In genomic region chr2:238711346-238711745, GRCh38 we compare ENCODE assay signal across 19 cellular contexts.
A peak's percentile ranks its signal among the peaks of the same experiment; 100 is the strongest.
DNase-seq lines count a peak whose midpoint lies in the region; ATAC-seq, FAIRE-seq and TF ChIP-seq lines count a peak whose summit lies in the region.
"Had no signal": no experiment of that assay in that cellular context is flagged by ENCODE, and none has a peak within 500 bp of the region (broad histone marks: within the 10 kb centered on the region; RNA-seq: fewer than 3 reads in every experiment).

No MANE protein-coding gene starts in this region.

- no peak overlapping the region for H2BK120ac ChIP-seq in mesenchymal stem cell (ENCODE audit: low read depth, low read length)

- H3K4ac ChIP-seq in mesenchymal stem cell (ENCODE audit: low read depth in 1 of 2, low read length in 2 of 2) = no peak overlapping the region

- H3K27me3 ChIP-seq in esophagus muscularis mucosa (no peaks in the 10 kb centered on the region), mesenchymal stem cell (ENCODE audit: control insufficient read depth in 1 of 2, insufficient read depth in 1 of 2, low read length in 2 of 2) (no peaks in the 10 kb centered on the region), sigmoid colon (no peaks in the 10 kb centered on the region)

- H2AK5ac ChIP-seq in mesenchymal stem cell (ENCODE audit: low read length, severe bottlenecking) = no peak overlapping the region

- TF ChIP-seq CTCF in coronary artery (IDR thresholded peaks at IDR 0.05) (no peak), esophagus muscularis mucosa (IDR thresholded peaks at IDR 0.05) (no peak), sigmoid colon (IDR thresholded peaks at IDR 0.05) (no peak)

- no peak for FAIRE-seq in HTR-8/SVneo (lab: Jason Lieb, UNC)
- FAIRE-seq: A549, GM12892, GM18507, H1 had no signal

- DNase-seq in coronary artery (ENCODE audit: low spot score) = peak; percentile 52
- peak; percentile 62 for DNase-seq in esophagus muscularis mucosa (ENCODE audit: extremely low spot score)
- no peak for DNase-seq in mesenchymal stem cell
- DNase-seq in sigmoid colon = no peak
- no peak for DNase-seq in COR-L47 (lab: John Stamatoyannopoulos, UW)
- DNase-seq in T-helper 2 cell = no peak
- no peak for DNase-seq in HTR-8/SVneo (ENCODE audit: insufficient read length, low spot score)
- DNase-seq: AML-193; CD4-positive, alpha-beta T cell; DMS153; DMS79; GDM1; H9 had no signal

- H2AFZ ChIP-seq in mesenchymal stem cell (ENCODE audit: low read depth, low read length) = no peak overlapping the region

- H3K14ac ChIP-seq in mesenchymal stem cell (ENCODE audit: low read length in 2 of 2) = no peak overlapping the region

- WGBS in esophagus muscularis mucosa = 85% methylated on average over 5 of the region's 5 CpGs
- WGBS in mesenchymal stem cell = 71% methylated on average over 5 of the region's 5 CpGs
- WGBS in sigmoid colon, 2 donors = 68 to 72% methylated on average over 5 of the region's 5 CpGs

- H2BK5ac ChIP-seq in mesenchymal stem cell (ENCODE audit: low read depth, low read length, poor library complexity, severe bottlenecking) = no peak overlapping the region

- H3K27ac ChIP-seq in coronary artery (no peak overlapping the region), esophagus muscularis mucosa (replicated peaks in 1 of 4) (peak overlapping the region; percentile 72 to 81 (median 80)), mesenchymal stem cell (ENCODE audit: low read length, poor library complexity, severe bottlenecking) (no peak overlapping the region), sigmoid colon (peak overlapping the region; percentile 2 to 87 (median 76))
- H3K27ac ChIP-seq: A549, C4-2B had no signal

- no peak overlapping the region for H4K91ac ChIP-seq in mesenchymal stem cell (ENCODE audit: low read length)

- H3K9me3 ChIP-seq in esophagus muscularis mucosa (no peaks in the 10 kb centered on the region), mesenchymal stem cell (ENCODE audit: control insufficient read depth, low read length) (no peaks in the 10 kb centered on the region), sigmoid colon (no peaks in the 10 kb centered on the region)
- H3K9me3 ChIP-seq: A549 had no signal

- no peak overlapping the region for H3K9ac ChIP-seq in mesenchymal stem cell (ENCODE audit: low read length)

- TF ChIP-seq EP300 in esophagus muscularis mucosa (IDR thresholded peaks at IDR 0.05) (no peak), sigmoid colon (IDR thresholded peaks at IDR 0.05) (no peak)

- H3K23ac ChIP-seq in mesenchymal stem cell (ENCODE audit: low read length in 2 of 2) = no peak overlapping the region

- intact Hi-C loops in esophagus muscularis mucosa (cut with DNase I) (no loop called here), sigmoid colon (cut with DNase I) (loop anchor here (5.0 kb wide), 2 partner anchors 69 to 114 kb away; no protein-coding TSS in a partner anchor)

- H3K18ac ChIP-seq in mesenchymal stem cell (ENCODE audit: low read depth in 1 of 2, low read length in 2 of 2) = no peak overlapping the region

- peaks cover 0 to 47% (median 39%) of the 10 kb centered on the region in 4 donors for H3K4me1 ChIP-seq in esophagus muscularis mucosa
- peaks cover 2% of the 10 kb centered on the region for H3K4me1 ChIP-seq in mesenchymal stem cell (ENCODE audit: control insufficient read depth, insufficient read depth, low read depth, low read length)
- H3K4me1 ChIP-seq in sigmoid colon = peaks cover 0 to 47% (median 31%) of the 10 kb centered on the region in 4 donors
- H3K4me1 ChIP-seq: A549 had no signal

- H3K36me3 ChIP-seq in esophagus muscularis mucosa (no peaks in the 10 kb centered on the region), mesenchymal stem cell (ENCODE audit: control insufficient read depth in 1 of 2, insufficient read depth in 2 of 2, low read depth in 1 of 2, low read length in 2 of 2) (no peaks in the 10 kb centered on the region), sigmoid colon (no peaks in the 10 kb centered on the region)

- TF ChIP-seq POLR2A in esophagus muscularis mucosa (IDR thresholded peaks at IDR 0.05; ENCODE audit: low read depth) (no peak), sigmoid colon (IDR thresholded peaks at IDR 0.05) (no peak)

- H3K4me3 ChIP-seq in coronary artery = no peak overlapping the region
- no peak overlapping the region for H3K4me3 ChIP-seq in esophagus muscularis mucosa
- H3K4me3 ChIP-seq in mesenchymal stem cell (ENCODE audit: insufficient read depth in 1 of 2, low read depth in 1 of 2, low read length in 2 of 2) = no peak overlapping the region
- no peak overlapping the region for H3K4me3 ChIP-seq in sigmoid colon
- H3K4me3 ChIP-seq: A549 had no signal

- no peaks in the 10 kb centered on the region for H3K79me1 ChIP-seq in mesenchymal stem cell (replicated peaks; ENCODE audit: low read length, poor library complexity, severe bottlenecking)

- no peak overlapping the region for H3K4me2 ChIP-seq in mesenchymal stem cell (ENCODE audit: low read length, poor library complexity, severe bottlenecking)
- H3K4me2 ChIP-seq: A549 had no signal

- ATAC-seq in GM21423 (IDR thresholded peaks at IDR 0.05; ENCODE audit: unreplicated experiment) = no peak
- ATAC-seq: A549 had no signal

- no peak overlapping the region for H4K8ac ChIP-seq in mesenchymal stem cell (ENCODE audit: low read length)

- no peak overlapping the region for H2BK12ac ChIP-seq in mesenchymal stem cell (ENCODE audit: low read length in 2 of 2)

- peak overlapping the region; percentile 62 for H2BK15ac ChIP-seq in mesenchymal stem cell (ENCODE audit: low read depth, poor library complexity, severe bottlenecking)

Comparison
In these comparisons a context has a peak if more than half of its experiments do, and no peak if none do; other contexts are left out.
1. DNase-seq: peak in coronary artery (single experiment) and esophagus muscularis mucosa (single experiment); none in mesenchymal stem cell (single experiment), sigmoid colon (single experiment), COR-L47 (single experiment), T-helper 2 cell (0 of 5) and HTR-8/SVneo (single experiment).
2. H3K27ac ChIP-seq: peak in esophagus muscularis mucosa (4 of 4) and sigmoid colon (4 of 4); none in coronary artery (0 of 2) and mesenchymal stem cell (single experiment).